In the genomic region with DNA sequence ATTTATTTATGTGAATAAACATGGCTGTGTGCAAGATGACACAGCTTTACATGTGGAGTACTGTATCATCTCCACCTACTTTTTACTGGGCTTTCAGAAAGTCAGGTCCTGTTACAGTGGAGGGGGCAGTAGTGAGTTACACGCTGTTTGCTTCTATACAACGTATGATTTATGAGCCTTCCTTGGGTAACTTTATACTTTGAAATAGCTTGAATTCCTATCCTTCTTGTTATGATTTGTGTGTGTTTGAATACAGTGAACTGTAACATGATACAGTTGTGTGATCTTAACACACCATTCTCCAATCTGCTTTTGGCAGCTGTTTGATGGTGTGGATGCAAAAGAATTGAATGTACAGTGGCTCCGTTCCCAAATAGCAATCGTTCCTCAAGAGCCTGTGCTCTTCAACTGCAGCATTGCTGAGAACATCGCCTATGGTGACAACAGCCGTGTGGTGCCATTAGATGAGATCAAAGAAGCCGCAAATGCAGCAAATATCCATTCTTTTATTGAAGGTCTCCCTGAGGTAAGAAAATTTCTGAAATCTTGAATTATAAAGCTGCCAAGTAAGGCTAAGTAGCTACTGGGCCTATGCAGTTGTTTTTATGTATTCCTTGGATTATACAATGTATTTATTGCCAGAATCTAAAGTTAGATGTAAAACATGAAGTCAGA, we compare ENCODE assay signal across 13 cellular contexts. TPM values are rescaled to one million over a fixed set of nuclear protein-coding genes. Genes with fewer than 3 reads are reported as not detected.
DNase-seq lines count a peak whose midpoint lies in the region; ATAC-seq and TF ChIP-seq lines count a peak whose summit lies in the region.
"Had no signal": no experiment of that assay in that cellular context is flagged by ENCODE, and none has a peak within 500 bp of the region (broad histone marks: within the 10 kb centered on the region; RNA-seq: fewer than 3 reads in every experiment).

No MANE protein-coding gene starts in this region.

- H3K4me3 Mint-ChIP-seq in T-cell, result no peak overlapping the region
- H3K4me3 Mint-ChIP-seq: stimulated activated naive CD8-positive, alpha-beta T cell treated with anti-CD3 and anti-CD28 coated beads, Interleukin-15, amount 100 ng/mL, for 72 hours had no signal

- H3K27ac ChIP-seq in RWPE2 (ENCODE audit: poor library complexity, severe bottlenecking) (no peak overlapping the region), psoas muscle (no peak overlapping the region)
- H3K27ac ChIP-seq: cardiac muscle cell, SJSA1 had no signal

- H3K9me3 ChIP-seq in RWPE2 (ENCODE audit: severe bottlenecking) (no peaks in the 10 kb centered on the region), psoas muscle (no peaks in the 10 kb centered on the region)
- H3K9me3 ChIP-seq: SJSA1 had no signal

- WGBS in psoas muscle, 3 donors, result 15 to 26% (median 23%) methylated on average over 7 of the region's 7 CpGs

- H3K9me3 Mint-ChIP-seq in T-cell, result no peaks in the 10 kb centered on the region
- H3K9me3 Mint-ChIP-seq: stimulated activated naive CD8-positive, alpha-beta T cell treated with anti-CD3 and anti-CD28 coated beads, Interleukin-15, amount 100 ng/mL, for 72 hours had no signal

- H3K4me3 ChIP-seq in RWPE2 (ENCODE audit: severe bottlenecking) (no peak overlapping the region), psoas muscle (no peak overlapping the region)
- H3K4me3 ChIP-seq: cardiac muscle cell, SJSA1 had no signal

- no peaks in the 10 kb centered on the region for H3K36me3 Mint-ChIP-seq in T-cell

- H3K4me1 ChIP-seq in RWPE2 (ENCODE audit: insufficient read depth, poor library complexity, severe bottlenecking), result no peaks in the 10 kb centered on the region
- no peaks in the 10 kb centered on the region for H3K4me1 ChIP-seq in psoas muscle
- H3K4me1 ChIP-seq: SJSA1 had no signal

- H3K27me3 ChIP-seq in RWPE2 (ENCODE audit: insufficient read depth, poor library complexity, severe bottlenecking) (no peaks in the 10 kb centered on the region), psoas muscle (ENCODE audit: insufficient read depth in 3 of 3, low read length in 2 of 3) (peaks cover 0 to 7% (median 0%) of the 10 kb centered on the region in 3 donors)
- H3K27me3 ChIP-seq: cardiac muscle cell, SJSA1 had no signal

- no peaks in the 10 kb centered on the region for H3K36me3 ChIP-seq in RWPE2 (ENCODE audit: low read depth)
- no peaks in the 10 kb centered on the region for H3K36me3 ChIP-seq in psoas muscle (ENCODE audit: insufficient read depth in 1 of 2, low read depth in 1 of 2)
- H3K36me3 ChIP-seq: cardiac muscle cell, SJSA1 had no signal

- TF ChIP-seq CTCF in GM12872 (IDR thresholded peaks at IDR 0.05; ENCODE audit: insufficient read depth, low read depth, low read length) (peak; percentile 10; the same call in 1 of the 3 replicates), RWPE2 (IDR thresholded peaks at IDR 0.05; ENCODE audit: poor library complexity, severe bottlenecking) (peak; percentile 36), psoas muscle (IDR thresholded peaks at IDR 0.05) (no peak)

- peak; percentile 52; the same call in 2 of the 3 replicates for ATAC-seq in RWPE2 (ENCODE audit: low read depth)
- ATAC-seq in GM18870 (IDR thresholded peaks at IDR 0.05; ENCODE audit: unreplicated experiment), result no peak
- ATAC-seq in psoas muscle, result no peak
- no peak for ATAC-seq in T-cell (replicated peaks in 1 of 4)
- ATAC-seq: stimulated activated naive CD8-positive, alpha-beta T cell treated with anti-CD3 and anti-CD28 coated beads, Interleukin-15, amount 100 ng/mL, for 72 hours had no signal

- CTCF ChIA-PET in T-cell (lab: Charles Lee), result no interaction called here

- no peaks in the 10 kb centered on the region for H3K4me1 Mint-ChIP-seq in T-cell
- H3K4me1 Mint-ChIP-seq: stimulated activated naive CD8-positive, alpha-beta T cell treated with anti-CD3 and anti-CD28 coated beads, Interleukin-15, amount 100 ng/mL, for 72 hours had no signal

- H3K27me3 Mint-ChIP-seq in T-cell, result peaks cover 0 to 3% of the 10 kb centered on the region in 2 donors

- intact Hi-C loops in psoas muscle (cut with DNase I), result no loop called here

- DNase-seq in NCI-H128 (lab: John Stamatoyannopoulos, UW; ENCODE audit: unreplicated experiment) (peak; percentile 72), RWPE2 (ENCODE audit: low spot score) (no peak), left kidney (ENCODE audit: low read depth, low spot score) (peak; percentile 91), HPDE6-E6E7 (ENCODE audit: extremely low spot score) (no peak), psoas muscle (no peak), T-cell (no peak)
- DNase-seq: foreskin fibroblast; stimulated activated naive CD8-positive, alpha-beta T cell treated with anti-CD3 and anti-CD28 coated beads, Interleukin-15, amount 100 ng/mL, for 72 hours had no signal

- POLR2A ChIA-PET in T-cell (lab: Charles Lee), result no interaction called here

- H3K27ac Mint-ChIP-seq in T-cell, result no peak overlapping the region
- H3K27ac Mint-ChIP-seq: stimulated activated naive CD8-positive, alpha-beta T cell treated with anti-CD3 and anti-CD28 coated beads, Interleukin-15, amount 100 ng/mL, for 72 hours had no signal

RNA-seq across cellular contexts. Expression of a gene that starts 41.6 kb away (rescaled TPM):
- total RNA-seq in psoas muscle, result not detected
- not detected for polyA plus RNA-seq in psoas muscle
- under 1 TPM in 1 of 5 donors, not detected in 4; 0.18 TPM for total RNA-seq in T-cell
- total RNA-seq: activated CD8-positive, alpha-beta memory T cell treated with anti-CD3 and anti-CD28 coated beads for 36 hours; SJSA1 had no signal
- polyA plus RNA-seq: cardiac muscle cell had no signal

Comparison
In these comparisons a context has a peak if more than half of its experiments do, and no peak if none do; other contexts are left out.
1. DNase-seq: peak in NCI-H128 (single experiment) and left kidney (single experiment); none in RWPE2 (single experiment), HPDE6-E6E7 (single experiment), psoas muscle (0 of 2) and T-cell (0 of 34).